In genomic region chr1:204685236-204686006, GRCh38 we compare ENCODE assay signal across 8 cellular contexts. TPM values are rescaled to one million over a fixed set of nuclear protein-coding genes. Genes with fewer than 3 reads are reported as not detected.
DNase-seq lines count a peak whose midpoint lies in the region; ATAC-seq lines count a peak whose summit lies in the region.

TSS of gene LRRN2 (minus strand) at chr1:204685738. CDS start at chr1:204619992, 65,746 bp downstream.

- WGBS in esophagus, 2 donors: 4% methylated on average over 61 to 84 of the region's 84 CpGs

- H3K36me3 ChIP-seq in esophagus (ENCODE audit: control insufficient read depth in 2 of 2, insufficient read depth in 2 of 2, low read length in 1 of 2): no peaks in the 10 kb centered on the region
- no peaks in the 10 kb centered on the region for H3K36me3 ChIP-seq in neuron (ENCODE audit: insufficient read depth, low read length)

- peak within 1 kb of the TSS; percentile 39 to 48 for H3K4me3 ChIP-seq in esophagus (ENCODE audit: low read depth in 1 of 2, low read length in 2 of 2)
- H3K4me3 ChIP-seq in neuron (ENCODE audit: low read length): peak within 1 kb of the TSS; percentile 39

- H3K4me1 ChIP-seq in esophagus (ENCODE audit: control insufficient read depth in 2 of 2, insufficient read depth in 2 of 2, low read length in 1 of 2) (peaks cover 3 to 5% of the 10 kb centered on the region in 2 donors), neuron (ENCODE audit: insufficient read depth, low read length) (peaks cover 3% of the 10 kb centered on the region)

- H2AFZ ChIP-seq in neuron (ENCODE audit: low read depth, low read length): no peak within 1 kb of the TSS

- H3K9me3 ChIP-seq in esophagus (ENCODE audit: control insufficient read depth in 2 of 2, insufficient read depth in 1 of 2, low read depth in 1 of 2, low read length in 1 of 2) (no peaks in the 10 kb centered on the region), neuron (ENCODE audit: low read length) (no peaks in the 10 kb centered on the region)

- no peak within 1 kb of the TSS for H3K27ac ChIP-seq in esophagus (ENCODE audit: low read depth in 2 of 2, low read length in 1 of 2)

- DNase-seq in EL: peak; percentile 9
- peak; percentile 87 for DNase-seq in NCI-H69 (lab: John Stamatoyannopoulos, UW)

- no peak for ATAC-seq in GM21528 (IDR thresholded peaks at IDR 0.05; ENCODE audit: low FRiP score, unreplicated experiment)
- no peak for ATAC-seq in HG03439 (IDR thresholded peaks at IDR 0.05; ENCODE audit: unreplicated experiment)
- no peak for ATAC-seq in HG02763 (IDR thresholded peaks at IDR 0.05; ENCODE audit: unreplicated experiment)
- ATAC-seq in GM19455 (IDR thresholded peaks at IDR 0.05; ENCODE audit: unreplicated experiment): no peak

- H3K27me3 ChIP-seq in esophagus (ENCODE audit: control insufficient read depth in 1 of 2, insufficient read depth in 2 of 2, low read length in 2 of 2): peaks cover 0 to 3% of the 10 kb centered on the region in 2 donors
- peaks cover 72% of the 10 kb centered on the region for H3K27me3 ChIP-seq in neuron (ENCODE audit: insufficient read depth, low read length)

RNA-seq across cellular contexts. Expression of gene LRRN2, which starts in this region (rescaled TPM):
- under 1 TPM; 0.65 to 0.88 TPM for polyA plus RNA-seq in esophagus
